ENCODE assay signal across 11 cellular contexts in the genomic region with DNA sequence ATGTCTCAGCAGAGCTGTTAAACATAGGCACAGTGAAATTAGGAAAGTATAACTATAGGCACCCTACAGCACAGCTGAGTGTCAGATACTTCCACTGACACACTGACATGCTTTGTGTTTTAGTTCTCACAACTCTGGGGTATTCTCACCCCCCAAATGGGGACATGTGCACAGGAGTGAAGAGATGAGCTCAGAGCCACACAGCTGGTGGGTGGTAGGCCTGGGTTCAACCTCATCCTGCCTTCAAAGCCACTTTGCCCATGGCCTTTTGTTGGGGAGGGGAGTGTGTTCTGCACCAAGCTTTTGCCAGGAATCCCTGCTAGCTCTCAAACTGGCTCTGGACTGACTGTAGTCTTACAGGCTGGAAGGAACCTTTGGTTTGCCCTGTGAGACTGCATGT. TPM values are rescaled to one million over a fixed set of nuclear protein-coding genes. Genes with fewer than 3 reads are reported as not detected.
DNase-seq lines count a peak whose midpoint lies in the region; ATAC-seq and TF ChIP-seq lines count a peak whose summit lies in the region.
"Had no signal": no experiment of that assay in that cellular context is flagged by ENCODE, and none has a peak within 500 bp of the region (broad histone marks: within the 10 kb centered on the region; RNA-seq: fewer than 3 reads in every experiment).

No MANE protein-coding gene starts in this region.

- H3K9me3 ChIP-seq in breast epithelium = no peaks in the 10 kb centered on the region
- no peaks in the 10 kb centered on the region for H3K9me3 ChIP-seq in lower lobe of right lung
- no peaks in the 10 kb centered on the region for H3K9me3 ChIP-seq in tibial artery
- H3K9me3 ChIP-seq: heart right ventricle had no signal

- ATAC-seq in lower lobe of right lung = no peak
- ATAC-seq: heart right ventricle, right cardiac atrium had no signal

- peak overlapping the region; percentile 27 for H3K27ac Mint-ChIP-seq in MCF 10A (ENCODE audit: low read depth, unreplicated experiment)
- H3K27ac Mint-ChIP-seq in activated T-helper 1 cell treated with anti-CD3 and anti-CD28 coated beads, Interleukin-12 subunit alpha, Interleukin-12 subunit beta, Interleukin-2, Interleukin-4 antibody, amounts not matched to agents 30 ng/mL and 10 ng/mL and 1 ng/mL, durations not matched to agents 14 hours and 24 hours and 36 hours = peak overlapping the region; percentile 97

- H3K27me3 ChIP-seq in breast epithelium (no peaks in the 10 kb centered on the region), lower lobe of right lung (ENCODE audit: low read depth) (no peaks in the 10 kb centered on the region), tibial artery (no peaks in the 10 kb centered on the region)
- H3K27me3 ChIP-seq: heart right ventricle had no signal

- BruUV-seq in MCF 10A (replicated peaks; lab: Mats Ljungman, UMichigan) = no TSS peak

- peak overlapping the region; percentile 99 for H3K4me3 Mint-ChIP-seq in MCF 10A (ENCODE audit: unreplicated experiment)
- peak overlapping the region; percentile 98 for H3K4me3 Mint-ChIP-seq in activated T-helper 1 cell treated with anti-CD3 and anti-CD28 coated beads, Interleukin-12 subunit alpha, Interleukin-12 subunit beta, Interleukin-2, Interleukin-4 antibody, amounts not matched to agents 30 ng/mL and 10 ng/mL and 1 ng/mL, durations not matched to agents 14 hours and 24 hours and 36 hours

- CTCF ChIA-PET in MCF 10A (lab: Yijun Ruan, JAX) = interaction anchor here (0.6 to 1.0 kb wide), 3 partner anchors 11 to 35 kb away, joined by 3 to 4 read pairs (median 3); no protein-coding TSS in a partner anchor

- peaks cover 32% of the 10 kb centered on the region for H3K4me1 Mint-ChIP-seq in MCF 10A (ENCODE audit: insufficient read depth, unreplicated experiment)
- peaks cover 51% of the 10 kb centered on the region for H3K4me1 Mint-ChIP-seq in activated T-helper 1 cell treated with anti-CD3 and anti-CD28 coated beads, Interleukin-12 subunit alpha, Interleukin-12 subunit beta, Interleukin-2, Interleukin-4 antibody, amounts not matched to agents 30 ng/mL and 10 ng/mL and 1 ng/mL, durations not matched to agents 14 hours and 24 hours and 36 hours (ENCODE audit: low read depth)

- POLR2A ChIA-PET in MCF 10A (lab: Yijun Ruan, JAX) = interaction anchor here (0.6 to 6.1 kb wide), 7 partner anchors 8 to 197 kb away, joined by 3 to 51 read pairs (median 4); a partner anchor contains a TSS

- intact Hi-C loops in MCF 10A (cut with micrococcal nuclease) = loop anchor here (5.0 kb wide), 1 partner anchor 253 kb away; a partner anchor contains a TSS
- intact Hi-C loops in breast epithelium (cut with DNase I; ENCODE audit: low total_unique reads) = loop anchor here (2.0 kb wide), 1 partner anchor 75 kb away; no protein-coding TSS in a partner anchor
- intact Hi-C loops in activated T-helper 1 cell treated with anti-CD3 and anti-CD28 coated beads, Interleukin-12 subunit alpha, Interleukin-12 subunit beta, Interleukin-2, Interleukin-4 antibody, amounts not matched to agents 30 ng/mL and 10 ng/mL and 1 ng/mL, durations not matched to agents 14 hours and 24 hours and 36 hours (cut with micrococcal nuclease) = loop anchor here (2.0 to 5.0 kb wide), 2 partner anchors 21 to 102 kb away; a partner anchor contains a TSS
- intact Hi-C loops in lower lobe of right lung (cut with DNase I) = no loop called here
- intact Hi-C loops in tibial artery (cut with DNase I; ENCODE audit: low total_unique reads) = loop anchor here (2.0 kb wide), 1 partner anchor 53 kb away; no protein-coding TSS in a partner anchor

- H3K4me3 ChIP-seq in breast epithelium (no peak overlapping the region), lower lobe of right lung (peak overlapping the region; percentile 73), tibial artery (peak overlapping the region; percentile 70 to 78)

- no peak for TF ChIP-seq POLR2A in breast epithelium (IDR thresholded peaks at IDR 0.05)

- H3K4me1 ChIP-seq in breast epithelium (peaks cover 4 to 26% of the 10 kb centered on the region in 2 donors), lower lobe of right lung (peaks cover 45% of the 10 kb centered on the region), tibial artery (peaks cover 0 to 46% (median 36%) of the 10 kb centered on the region in 4 donors)

- H3K36me3 Mint-ChIP-seq in MCF 10A (ENCODE audit: insufficient read depth, unreplicated experiment) = peaks cover 59% of the 10 kb centered on the region
- H3K36me3 Mint-ChIP-seq in activated T-helper 1 cell treated with anti-CD3 and anti-CD28 coated beads, Interleukin-12 subunit alpha, Interleukin-12 subunit beta, Interleukin-2, Interleukin-4 antibody, amounts not matched to agents 30 ng/mL and 10 ng/mL and 1 ng/mL, durations not matched to agents 14 hours and 24 hours and 36 hours (ENCODE audit: low read depth) = peaks cover 36% of the 10 kb centered on the region

- H3K36me3 ChIP-seq in breast epithelium = no peaks in the 10 kb centered on the region
- H3K36me3 ChIP-seq in lower lobe of right lung = peaks cover 60% of the 10 kb centered on the region
- peaks cover 24 to 38% (median 37%) of the 10 kb centered on the region in 3 donors for H3K36me3 ChIP-seq in tibial artery

- TF ChIP-seq CTCF in MCF 10A (IDR thresholded peaks at IDR 0.05; ENCODE audit: unreplicated experiment) = no peak
- TF ChIP-seq CTCF in breast epithelium (IDR thresholded peaks at IDR 0.05) = no peak
- TF ChIP-seq CTCF in lower lobe of right lung (IDR thresholded peaks at IDR 0.05) = no peak
- no peak for TF ChIP-seq CTCF in tibial artery (IDR thresholded peaks at IDR 0.05)

- H3K27me3 Mint-ChIP-seq in MCF 10A (ENCODE audit: insufficient read depth, unreplicated experiment) = no peaks in the 10 kb centered on the region
- H3K27me3 Mint-ChIP-seq in activated T-helper 1 cell treated with anti-CD3 and anti-CD28 coated beads, Interleukin-12 subunit alpha, Interleukin-12 subunit beta, Interleukin-2, Interleukin-4 antibody, amounts not matched to agents 30 ng/mL and 10 ng/mL and 1 ng/mL, durations not matched to agents 14 hours and 24 hours and 36 hours (ENCODE audit: insufficient read depth) = no peaks in the 10 kb centered on the region

- DNase-seq in MCF 10A (ENCODE audit: unreplicated experiment) (no peak), breast epithelium (ENCODE audit: low spot score in 2 of 2) (no peak), lower lobe of right lung (no peak), tibial artery (no peak), glomerular visceral epithelial cell (ENCODE audit: extremely low spot score) (no peak), NCI-H2227 (lab: John Stamatoyannopoulos, UW; ENCODE audit: unreplicated experiment) (no peak)
- no peak for DNase-seq in activated T-helper 1 cell treated with anti-CD3 and anti-CD28 coated beads, Interleukin-12 subunit alpha, Interleukin-12 subunit beta, Interleukin-2, Interleukin-4 antibody, amounts not matched to agents 30 ng/mL and 10 ng/mL and 1 ng/mL, durations not matched to agents 14 hours and 24 hours and 36 hours (ENCODE audit: low spot score)
- DNase-seq in stimulated activated CD4-positive, alpha-beta T cell treated with anti-CD3 and anti-CD28 coated beads, Interleukin-4, amount 100 ng/mL, for 24 hours = no peak
- DNase-seq: heart right ventricle, NCI-H187 had no signal

- H3K27ac ChIP-seq in breast epithelium (peak overlapping the region in 1 of 2 donors; percentile 17), lower lobe of right lung (no peak overlapping the region), tibial artery (peak overlapping the region in 1 of 2 donors; percentile 85)

- no peaks in the 10 kb centered on the region for H3K9me3 Mint-ChIP-seq in MCF 10A (ENCODE audit: unreplicated experiment)
- no peaks in the 10 kb centered on the region for H3K9me3 Mint-ChIP-seq in activated T-helper 1 cell treated with anti-CD3 and anti-CD28 coated beads, Interleukin-12 subunit alpha, Interleukin-12 subunit beta, Interleukin-2, Interleukin-4 antibody, amounts not matched to agents 30 ng/mL and 10 ng/mL and 1 ng/mL, durations not matched to agents 14 hours and 24 hours and 36 hours

RNA-seq across cellular contexts. Expression of a gene that starts 1.7 kb away (rescaled TPM):
- total RNA-seq in MCF 10A (2022) = 62.2 and 62.6 TPM in 2 replicates
- total RNA-seq in breast epithelium = 10 to 100 TPM; 33.0 to 44.9 (median 39.2) TPM
- 60.4 and 61.7 TPM in 2 replicates for total RNA-seq in activated T-helper 1 cell treated with anti-CD3 and anti-CD28 coated beads, Interleukin-12 subunit alpha, Interleukin-12 subunit beta, Interleukin-2, Interleukin-4 antibody, amounts not matched to agents 30 ng/mL and 10 ng/mL and 1 ng/mL, durations not matched to agents 14 hours and 24 hours and 36 hours
- 47.3 TPM for total RNA-seq in lower lobe of right lung

RNA-seq across cellular contexts. Expression of a gene that starts 31.7 kb away (rescaled TPM):
- total RNA-seq in MCF 10A (2022) (45.6 and 51.6 TPM in 2 replicates), breast epithelium (1 to 10 TPM; 6.7 to 9.2 (median 8.0) TPM), lower lobe of right lung (35.4 TPM)
- total RNA-seq in activated T-helper 1 cell treated with anti-CD3 and anti-CD28 coated beads, Interleukin-12 subunit alpha, Interleukin-12 subunit beta, Interleukin-2, Interleukin-4 antibody, amounts not matched to agents 30 ng/mL and 10 ng/mL and 1 ng/mL, durations not matched to agents 14 hours and 24 hours and 36 hours = 84.3 and 92.0 TPM in 2 replicates

RNA-seq across cellular contexts. Expression of a gene that starts 54.1 kb away (rescaled TPM):
- total RNA-seq in MCF 10A (2022) = 11.1 and 12.9 TPM in 2 replicates
- 1 to 10 TPM; 5.6 to 10.0 (median 7.5) TPM for total RNA-seq in breast epithelium
- total RNA-seq in activated T-helper 1 cell treated with anti-CD3 and anti-CD28 coated beads, Interleukin-12 subunit alpha, Interleukin-12 subunit beta, Interleukin-2, Interleukin-4 antibody, amounts not matched to agents 30 ng/mL and 10 ng/mL and 1 ng/mL, durations not matched to agents 14 hours and 24 hours and 36 hours = 14.0 and 14.9 TPM in 2 replicates
- 11.1 TPM for total RNA-seq in lower lobe of right lung

Comparison
In these comparisons a context has a peak if more than half of its experiments do, and no peak if none do; other contexts are left out.
1. H3K4me3 ChIP-seq: peak in lower lobe of right lung (single experiment) and tibial artery (2 of 2); none in breast epithelium (0 of 3).